1 cellular context compared by ENCODE assay signal in the genomic region with DNA sequence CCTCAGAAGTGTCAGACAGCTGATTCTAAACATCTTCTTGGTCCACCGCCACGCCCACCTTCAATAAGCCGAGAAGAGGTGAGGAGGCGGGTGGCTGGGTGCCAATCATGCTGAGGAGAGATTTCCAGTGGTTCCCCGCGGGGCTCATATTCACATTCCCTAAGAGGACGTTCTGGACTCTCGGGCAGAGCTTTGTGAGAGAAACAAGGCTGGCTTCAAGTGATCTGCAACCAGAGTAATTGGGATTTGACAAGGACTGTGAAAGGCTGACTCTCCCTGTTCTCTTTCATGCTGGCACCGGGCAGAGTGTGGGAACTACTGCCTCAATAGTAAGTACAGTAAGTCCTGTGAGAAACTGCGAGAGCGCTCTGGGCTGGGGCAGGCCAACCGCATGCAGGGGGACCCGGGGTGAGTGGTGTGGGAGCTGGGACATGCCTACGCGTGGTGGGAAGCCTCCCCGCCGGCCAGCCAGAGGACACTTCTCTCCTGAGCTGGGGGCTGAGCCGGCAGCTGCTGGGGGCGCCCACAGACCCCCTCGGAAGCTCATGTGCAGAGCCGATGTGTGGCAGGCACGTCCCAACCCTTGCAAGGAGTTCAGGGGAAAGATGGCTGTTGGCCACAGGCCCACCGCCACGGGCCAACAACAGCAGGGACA.
TF ChIP-seq lines count a peak whose summit lies in the region.

No MANE protein-coding gene starts in this region.

TF ChIP-seq in H1, 55 proteins besides CTCF, POLR2A, EP300 and RAD21:
- TF ChIP-seq NANOG (IDR thresholded peaks at IDR 0.05; ENCODE audit: insufficient read depth, low read depth, low read length, poor library complexity, severe bottlenecking), result no peak
- no peak for TF ChIP-seq JUN (IDR thresholded peaks at IDR 0.05; ENCODE audit: low read depth, low read length)
- no peak for TF ChIP-seq GTF2F1 (IDR thresholded peaks at IDR 0.05; ENCODE audit: borderline replicate concordance, low read depth, low read length)
- no peak for TF ChIP-seq JUND (IDR thresholded peaks at IDR 0.05; ENCODE audit: low read length)
- no peak for TF ChIP-seq RBBP5 (IDR thresholded peaks at IDR 0.05; ENCODE audit: borderline replicate concordance, low read depth, low read length)
- no peak for TF ChIP-seq POLR2AphosphoS5 (IDR thresholded peaks at IDR 0.05; ENCODE audit: low read depth, low read length)
- TF ChIP-seq BCL11A (IDR thresholded peaks at IDR 0.05; ENCODE audit: low read depth in 2 of 2, low read length in 2 of 2), result no peak
- TF ChIP-seq, protein P1, sequence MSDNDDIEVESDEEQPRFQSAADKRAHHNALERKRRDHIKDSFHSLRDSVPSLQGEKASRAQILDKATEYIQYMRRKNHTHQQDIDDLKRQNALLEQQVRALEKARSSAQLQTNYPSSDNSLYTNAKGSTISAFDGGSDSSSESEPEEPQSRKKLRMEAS (IDR thresholded peaks at IDR 0.05), result no peak
- no peak for TF ChIP-seq KDM4A (IDR thresholded peaks at IDR 0.05; ENCODE audit: low read depth, low read length, severe bottlenecking)
- TF ChIP-seq RFX5 (IDR thresholded peaks at IDR 0.05; ENCODE audit: borderline replicate concordance, low read depth, low read length), result no peak
- no peak for TF ChIP-seq TCF12 (IDR thresholded peaks at IDR 0.05; ENCODE audit: low read depth, low read length)
- no peak for TF ChIP-seq TAF7 (optimal IDR thresholded peaks at IDR 0.05; ENCODE audit: borderline replicate concordance, low read depth, low read length)
- TF ChIP-seq CTBP2 (IDR thresholded peaks at IDR 0.05; ENCODE audit: borderline replicate concordance, insufficient read depth, insufficient read length, low read length), result no peak
